Comparison of ENCODE assay signal across 8 cellular contexts in the genomic region with DNA sequence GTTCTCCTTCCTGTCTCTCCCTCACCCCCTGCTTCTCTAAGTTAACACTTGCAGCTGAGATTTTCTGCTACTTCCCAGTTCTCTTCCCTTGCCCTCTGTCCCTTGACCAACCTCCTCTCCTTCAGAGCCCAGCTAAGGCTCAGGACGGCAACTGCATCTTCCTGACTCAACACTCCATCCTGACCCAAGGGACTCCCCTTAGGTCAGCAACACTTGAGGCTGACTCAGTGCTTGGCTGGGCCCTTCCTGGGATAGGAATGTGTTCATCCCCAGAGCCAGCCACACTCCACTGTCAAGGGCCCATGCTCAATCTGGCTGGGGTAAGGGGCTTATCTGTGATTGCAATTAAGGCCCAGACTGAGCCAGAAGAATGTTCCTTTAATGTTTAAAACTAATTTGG. TPM values are rescaled to one million over a fixed set of nuclear protein-coding genes. Genes with fewer than 3 reads are reported as not detected.
A peak's percentile ranks its signal among the peaks of the same experiment; 100 is the strongest.
DNase-seq lines count a peak whose midpoint lies in the region; ATAC-seq and TF ChIP-seq lines count a peak whose summit lies in the region.

No MANE protein-coding gene starts in this region.

- ATAC-seq in activated T-cell treated with anti-CD3 and anti-CD28 coated beads, Interleukin-2, amount 50 U/mL, for 72 hours (replicated peaks in 1 of 2): no peak
- ATAC-seq in body of pancreas (no peak), HG02981 (IDR thresholded peaks at IDR 0.05; ENCODE audit: unreplicated experiment) (no peak), GM21423 (IDR thresholded peaks at IDR 0.05; ENCODE audit: unreplicated experiment) (no peak)

- TF ChIP-seq CTCF in body of pancreas (IDR thresholded peaks at IDR 0.05): no peak
- no peak for TF ChIP-seq CTCF in type B pancreatic cell (conservative IDR thresholded peaks at IDR 0.05)

- H3K27me3 Mint-ChIP-seq in activated T-cell treated with anti-CD3 and anti-CD28 coated beads, Interleukin-2, amount 50 U/mL, for 72 hours (ENCODE audit: low read depth): no peaks in the 10 kb centered on the region
- no peaks in the 10 kb centered on the region for H3K27me3 Mint-ChIP-seq in type B pancreatic cell

- H3K36me3 Mint-ChIP-seq in activated T-cell treated with anti-CD3 and anti-CD28 coated beads, Interleukin-2, amount 50 U/mL, for 72 hours (ENCODE audit: insufficient read depth in 2 of 2): peaks cover 9 to 15% of the 10 kb centered on the region in 2 donors
- peaks cover 17% of the 10 kb centered on the region for H3K36me3 Mint-ChIP-seq in type B pancreatic cell

- H3K27ac Mint-ChIP-seq in activated T-cell treated with anti-CD3 and anti-CD28 coated beads, Interleukin-2, amount 50 U/mL, for 72 hours: peak overlapping the region; percentile 1
- peak overlapping the region; percentile 64 for H3K27ac Mint-ChIP-seq in type B pancreatic cell

- H3K27me3 ChIP-seq in body of pancreas: no peaks in the 10 kb centered on the region

- H3K4me3 Mint-ChIP-seq in activated T-cell treated with anti-CD3 and anti-CD28 coated beads, Interleukin-2, amount 50 U/mL, for 72 hours: peak overlapping the region; percentile 2 to 39
- H3K4me3 Mint-ChIP-seq in type B pancreatic cell: peak overlapping the region; percentile 43

- peaks cover 26% of the 10 kb centered on the region for H3K4me1 Mint-ChIP-seq in activated T-cell treated with anti-CD3 and anti-CD28 coated beads, Interleukin-2, amount 50 U/mL, for 72 hours (ENCODE audit: low read depth)
- H3K4me1 Mint-ChIP-seq in type B pancreatic cell (ENCODE audit: unreplicated experiment): no peaks in the 10 kb centered on the region

- H3K27ac ChIP-seq in body of pancreas: no peak overlapping the region

- peaks cover 0 to 15% of the 10 kb centered on the region in 2 donors for H3K36me3 ChIP-seq in body of pancreas (replicated peaks in 1 of 2; ENCODE audit: insufficient read depth in 1 of 2, low read depth in 2 of 2)

- TF ChIP-seq POLR2A in body of pancreas (IDR thresholded peaks at IDR 0.05): no peak

- 38 to 68% methylated on average over 1 of the region's 1 CpG for WGBS in body of pancreas, 2 donors

- H3K9me3 ChIP-seq in body of pancreas: no peaks in the 10 kb centered on the region

- H3K9me3 Mint-ChIP-seq in activated T-cell treated with anti-CD3 and anti-CD28 coated beads, Interleukin-2, amount 50 U/mL, for 72 hours: no peaks in the 10 kb centered on the region
- H3K9me3 Mint-ChIP-seq in type B pancreatic cell: no peaks in the 10 kb centered on the region

- peaks cover 11% of the 10 kb centered on the region for H3K4me1 ChIP-seq in body of pancreas

- no peak for DNase-seq in activated T-cell treated with anti-CD3 and anti-CD28 coated beads, Interleukin-2, amount 50 U/mL, for 72 hours
- no peak for DNase-seq in activated T-cell treated with anti-CD3 and anti-CD28 coated beads, Interleukin-2, amount 50 U/mL, for 48 hours
- DNase-seq in body of pancreas (peak; percentile 20 to 60 (median 34)), kidney glomerular epithelial cell (lab: John Stamatoyannopoulos, UW) (peak; percentile 4), type B pancreatic cell (ENCODE audit: extremely low spot score, unreplicated experiment) (no peak), NOMO-1 (lab: John Stamatoyannopoulos, UW; ENCODE audit: unreplicated experiment in 2 of 2) (no peak)

- no peak overlapping the region for H3K4me3 ChIP-seq in body of pancreas

- intact Hi-C loops in body of pancreas (cut with DNase I): no loop called here

RNA-seq across cellular contexts. Expression of a gene that starts 3.4 kb away (rescaled TPM):
- total RNA-seq in activated T-cell treated with anti-CD3 and anti-CD28 coated beads, Interleukin-2, amount 50 U/mL, for 72 hours: 10 to 100 TPM; 11.6 to 18.8 TPM
- 10 to 100 TPM; 11.4 to 17.8 TPM for total RNA-seq in body of pancreas
- total RNA-seq in type B pancreatic cell (ENCODE audit: low replicate concordance): 3.5 and 27.8 TPM in 2 replicates

RNA-seq across cellular contexts. Expression of a gene that starts 9.9 kb away (rescaled TPM):
- total RNA-seq in activated T-cell treated with anti-CD3 and anti-CD28 coated beads, Interleukin-2, amount 50 U/mL, for 72 hours: not detected
- not detected for total RNA-seq in body of pancreas
- 0.17 TPM in 1 of 2 replicates, not detected in the other for total RNA-seq in type B pancreatic cell (ENCODE audit: low replicate concordance)

RNA-seq across cellular contexts. Expression of a gene that starts 30.3 kb away (rescaled TPM):
- not detected for total RNA-seq in activated T-cell treated with anti-CD3 and anti-CD28 coated beads, Interleukin-2, amount 50 U/mL, for 72 hours
- total RNA-seq in body of pancreas: under 1 TPM in 1 of 2 donors, not detected in 1; 0.52 TPM
- 3.3 and 20.3 TPM in 2 replicates for total RNA-seq in type B pancreatic cell (ENCODE audit: low replicate concordance)

RNA-seq across cellular contexts. Expression of a gene that starts 44.8 kb away (rescaled TPM):
- total RNA-seq in activated T-cell treated with anti-CD3 and anti-CD28 coated beads, Interleukin-2, amount 50 U/mL, for 72 hours: 1 to 10 TPM; 2.5 to 3.5 TPM
- 10 to 100 TPM; 25.1 to 25.7 TPM for total RNA-seq in body of pancreas
- 38.3 and 102 TPM in 2 replicates for total RNA-seq in type B pancreatic cell (ENCODE audit: low replicate concordance)

RNA-seq across cellular contexts. Expression of a gene that starts 52.3 kb away (rescaled TPM):
- 10 to 100 TPM; 41.2 to 54.0 TPM for total RNA-seq in activated T-cell treated with anti-CD3 and anti-CD28 coated beads, Interleukin-2, amount 50 U/mL, for 72 hours
- total RNA-seq in body of pancreas (10 to 100 TPM; 13.0 to 32.0 TPM), type B pancreatic cell (ENCODE audit: low replicate concordance) (46.3 and 53.2 TPM in 2 replicates)

Comparison
In these comparisons a context has a peak if more than half of its experiments do, and no peak if none do; other contexts are left out.
1. DNase-seq: peak in body of pancreas (4 of 4) and kidney glomerular epithelial cell (single experiment); none in activated T-cell treated with anti-CD3 and anti-CD28 coated beads, Interleukin-2, amount 50 U/mL, for 72 hours (0 of 2), activated T-cell treated with anti-CD3 and anti-CD28 coated beads, Interleukin-2, amount 50 U/mL, for 48 hours (0 of 2), type B pancreatic cell (single experiment) and NOMO-1 (0 of 2).